ENCODE assay signal across 20 cellular contexts in the genomic region with DNA sequence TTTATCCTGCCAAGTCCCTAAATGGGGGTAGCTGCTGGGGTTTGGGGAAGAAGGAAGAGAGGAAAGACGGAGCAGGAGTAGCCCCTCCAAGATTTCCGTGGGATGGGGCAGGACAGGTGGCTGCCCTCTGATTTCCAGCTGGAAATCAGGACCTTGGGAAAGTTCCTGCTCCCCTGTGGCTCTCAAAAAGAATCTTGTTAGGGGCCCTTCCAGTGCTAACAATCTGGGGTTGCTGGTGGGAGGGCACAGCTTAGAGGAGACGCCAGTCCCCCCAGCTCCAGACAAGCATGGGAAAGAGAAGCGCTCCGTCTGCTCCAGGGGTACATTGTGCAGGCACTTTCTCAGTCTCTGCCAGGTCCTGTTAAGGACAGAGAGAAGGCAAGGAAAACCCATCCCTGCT. TPM values are rescaled to one million over a fixed set of nuclear protein-coding genes. Genes with fewer than 3 reads are reported as not detected.
DNase-seq lines count a peak whose midpoint lies in the region; ATAC-seq and TF ChIP-seq lines count a peak whose summit lies in the region.
"Had no signal": no experiment of that assay in that cellular context is flagged by ENCODE, and none has a peak within 500 bp of the region (broad histone marks: within the 10 kb centered on the region; RNA-seq: fewer than 3 reads in every experiment).

No MANE protein-coding gene starts in this region.

- no peak overlapping the region for H3K27ac ChIP-seq in BLaER1
- H3K27ac ChIP-seq: suprapubic skin had no signal

- H3K27me3 ChIP-seq in BLaER1 = peaks cover 64% of the 10 kb centered on the region
- H3K27me3 ChIP-seq: sigmoid colon, suprapubic skin had no signal

- no peak for ATAC-seq in GM19351 (IDR thresholded peaks at IDR 0.05; ENCODE audit: unreplicated experiment)
- ATAC-seq: effector memory CD8-positive, alpha-beta T cell; HepG2 had no signal

- TF ChIP-seq CTCF in HFFc6 (IDR thresholded peaks at IDR 0.05) = no peak
- no peak for TF ChIP-seq CTCF in nephron progenitor cell (IDR thresholded peaks at IDR 0.05)

- H4K20me1 ChIP-seq in BLaER1 = peaks cover 21% of the 10 kb centered on the region

- H3K9me3 Mint-ChIP-seq in HFFc6 (no peaks in the 10 kb centered on the region), nephron progenitor cell (no peaks in the 10 kb centered on the region)
- H3K9me3 Mint-ChIP-seq in dendritic cell treated with granulocyte-macrophage colony-stimulating factor and Interleukin-4, amounts not matched to agents 40 ng/mL and 50 ng/mL, for 4 days = no peaks in the 10 kb centered on the region
- H3K9me3 Mint-ChIP-seq in activated T-cell treated with anti-CD3 and anti-CD28 coated beads, Interleukin-2, amount 50 U/mL, for 24 hours = no peaks in the 10 kb centered on the region
- H3K9me3 Mint-ChIP-seq: activated naive CD8-positive, alpha-beta T cell treated with anti-CD3 and anti-CD28 coated beads, Interleukin-2, amount 10 ng/mL, durations not matched to agents 7 days and 5 days; activated T-helper 1 cell treated with anti-CD3 and anti-CD28 coated beads, Interleukin-12 subunit alpha, Interleukin-12 subunit beta, Interleukin-2, Interleukin-4 antibody, amounts not matched to agents 30 ng/mL and 10 ng/mL and 1 ng/mL, durations not matched to agents 14 hours and 24 hours and 36 hours; effector memory CD8-positive, alpha-beta T cell had no signal

- DNase-seq in HFFc6 = no peak
- DNase-seq in nephron progenitor cell = no peak
- DNase-seq in DMS153 (lab: John Stamatoyannopoulos, UW) = no peak
- no peak for DNase-seq in activated CD8-positive, alpha-beta memory T cell treated with anti-CD3 and anti-CD28 coated beads, Interleukin-2, amount 50 U/mL, for 4 hours
- no peak for DNase-seq in activated T-cell treated with anti-CD3 and anti-CD28 coated beads, Interleukin-2, amount 50 U/mL, for 24 hours
- DNase-seq: activated naive CD8-positive, alpha-beta T cell treated with anti-CD3 and anti-CD28 coated beads, Interleukin-2, amount 10 ng/mL, durations not matched to agents 7 days and 5 days; CD8-positive, alpha-beta memory T cell; DMS79 treated with DMSO at 0.1 percent for 48 hours; effector memory CD8-positive, alpha-beta T cell; NCI-H1105; sigmoid colon had no signal

- H3K9me3 ChIP-seq in BLaER1 = no peaks in the 10 kb centered on the region
- H3K9me3 ChIP-seq: sigmoid colon, suprapubic skin had no signal

- H3K4me3 Mint-ChIP-seq in HFFc6 (no peak overlapping the region), nephron progenitor cell (peak overlapping the region; percentile 63)
- no peak overlapping the region for H3K4me3 Mint-ChIP-seq in dendritic cell treated with granulocyte-macrophage colony-stimulating factor and Interleukin-4, amounts not matched to agents 40 ng/mL and 50 ng/mL, for 4 days
- no peak overlapping the region for H3K4me3 Mint-ChIP-seq in activated T-cell treated with anti-CD3 and anti-CD28 coated beads, Interleukin-2, amount 50 U/mL, for 24 hours
- H3K4me3 Mint-ChIP-seq: activated naive CD8-positive, alpha-beta T cell treated with anti-CD3 and anti-CD28 coated beads, Interleukin-2, amount 10 ng/mL, durations not matched to agents 7 days and 5 days; activated T-helper 1 cell treated with anti-CD3 and anti-CD28 coated beads, Interleukin-12 subunit alpha, Interleukin-12 subunit beta, Interleukin-2, Interleukin-4 antibody, amounts not matched to agents 30 ng/mL and 10 ng/mL and 1 ng/mL, durations not matched to agents 14 hours and 24 hours and 36 hours had no signal

- H3K36me3 ChIP-seq in BLaER1 = no peaks in the 10 kb centered on the region
- H3K36me3 ChIP-seq: sigmoid colon, suprapubic skin had no signal

- no peak overlapping the region for H3K9ac ChIP-seq in BLaER1

- peak overlapping the region; percentile 43; the same call in 1 of the 2 replicates for H3K27ac Mint-ChIP-seq in HFFc6
- peak overlapping the region; percentile 19 for H3K27ac Mint-ChIP-seq in dendritic cell treated with granulocyte-macrophage colony-stimulating factor and Interleukin-4, amounts not matched to agents 40 ng/mL and 50 ng/mL, for 4 days
- H3K27ac Mint-ChIP-seq in nephron progenitor cell = peak overlapping the region; percentile 51
- no peak overlapping the region for H3K27ac Mint-ChIP-seq in activated T-cell treated with anti-CD3 and anti-CD28 coated beads, Interleukin-2, amount 50 U/mL, for 24 hours
- H3K27ac Mint-ChIP-seq: activated naive CD8-positive, alpha-beta T cell treated with anti-CD3 and anti-CD28 coated beads, Interleukin-2, amount 10 ng/mL, durations not matched to agents 7 days and 5 days; activated T-helper 1 cell treated with anti-CD3 and anti-CD28 coated beads, Interleukin-12 subunit alpha, Interleukin-12 subunit beta, Interleukin-2, Interleukin-4 antibody, amounts not matched to agents 30 ng/mL and 10 ng/mL and 1 ng/mL, durations not matched to agents 14 hours and 24 hours and 36 hours had no signal

- no peaks in the 10 kb centered on the region; the same call in 1 of the 2 replicates for H3K36me3 Mint-ChIP-seq in HFFc6 (ENCODE audit: low read depth)
- H3K36me3 Mint-ChIP-seq in dendritic cell treated with granulocyte-macrophage colony-stimulating factor and Interleukin-4, amounts not matched to agents 40 ng/mL and 50 ng/mL, for 4 days (ENCODE audit: low read depth) = no peaks in the 10 kb centered on the region
- H3K36me3 Mint-ChIP-seq in nephron progenitor cell (ENCODE audit: low read depth) = no peaks in the 10 kb centered on the region
- no peaks in the 10 kb centered on the region for H3K36me3 Mint-ChIP-seq in activated T-cell treated with anti-CD3 and anti-CD28 coated beads, Interleukin-2, amount 50 U/mL, for 24 hours (ENCODE audit: low read depth)
- H3K36me3 Mint-ChIP-seq: activated naive CD8-positive, alpha-beta T cell treated with anti-CD3 and anti-CD28 coated beads, Interleukin-2, amount 10 ng/mL, durations not matched to agents 7 days and 5 days had no signal

- peaks cover 75% of the 10 kb centered on the region for H3K4me1 ChIP-seq in BLaER1

- H3K4me1 Mint-ChIP-seq in HFFc6 (ENCODE audit: low read depth) (peaks cover 69% of the 10 kb centered on the region), nephron progenitor cell (peaks cover 63% of the 10 kb centered on the region)
- H3K4me1 Mint-ChIP-seq in dendritic cell treated with granulocyte-macrophage colony-stimulating factor and Interleukin-4, amounts not matched to agents 40 ng/mL and 50 ng/mL, for 4 days (ENCODE audit: low read depth) = peaks cover 62% of the 10 kb centered on the region
- peaks cover 21% of the 10 kb centered on the region for H3K4me1 Mint-ChIP-seq in activated T-cell treated with anti-CD3 and anti-CD28 coated beads, Interleukin-2, amount 50 U/mL, for 24 hours (ENCODE audit: low read depth)

- no peak overlapping the region for H3K4me3 ChIP-seq in BLaER1
- H3K4me3 ChIP-seq: lung, sigmoid colon, suprapubic skin had no signal

- intact Hi-C loops in dendritic cell treated with granulocyte-macrophage colony-stimulating factor and Interleukin-4, amounts not matched to agents 40 ng/mL and 50 ng/mL, for 4 days (cut with micrococcal nuclease) = no loop called here

- H3K4me2 ChIP-seq in BLaER1 = 0 out of 2 replicates have a peak overlapping the region, but pooled peaks have one; percentile 26

- H3K27me3 Mint-ChIP-seq in HFFc6 (ENCODE audit: insufficient read depth) = peaks cover 5% of the 10 kb centered on the region
- H3K27me3 Mint-ChIP-seq in dendritic cell treated with granulocyte-macrophage colony-stimulating factor and Interleukin-4, amounts not matched to agents 40 ng/mL and 50 ng/mL, for 4 days = peaks cover 22% of the 10 kb centered on the region
- H3K27me3 Mint-ChIP-seq in nephron progenitor cell (ENCODE audit: low read depth, poor library complexity) = peaks cover 3% of the 10 kb centered on the region
- peaks cover 25% of the 10 kb centered on the region for H3K27me3 Mint-ChIP-seq in activated T-cell treated with anti-CD3 and anti-CD28 coated beads, Interleukin-2, amount 50 U/mL, for 24 hours
- H3K27me3 Mint-ChIP-seq: effector memory CD8-positive, alpha-beta T cell had no signal

RNA-seq across cellular contexts. Expression of gene CLCF1, which starts 3.0 kb away (rescaled TPM):
- 10 to 100 TPM in 4 of 6 experiments, 1 to 10 TPM in 2; 8.9 to 12.8 (median 10.5) TPM for total RNA-seq in HFFc6 (2021; fragmentation: NEBNext Ultra II Directional; extraction: Animal tissue kit (Norgen Biotek cat#: 25700))

RNA-seq across cellular contexts. Expression of gene RAD9A, which starts 15.4 kb away (rescaled TPM):
- total RNA-seq in HFFc6 (2021; fragmentation: NEBNext Ultra II Directional; extraction: Animal tissue kit (Norgen Biotek cat#: 25700)) = 10 to 100 TPM in 1 of 6 experiments, 1 to 10 TPM in 5; 7.6 to 10.3 (median 8.8) TPM

RNA-seq across cellular contexts. Expression of gene POLD4, which starts 23.1 kb away (rescaled TPM):
- 10 to 100 TPM; 69.1 to 80.7 (median 70.9) TPM for total RNA-seq in HFFc6 (2021; fragmentation: NEBNext Ultra II Directional; extraction: Animal tissue kit (Norgen Biotek cat#: 25700))

RNA-seq across cellular contexts. Expression of gene PPP1CA, which starts 25.2 kb away (rescaled TPM):
- 100 to 1,000 TPM; 162 to 191 (median 180) TPM for total RNA-seq in HFFc6 (2021; fragmentation: NEBNext Ultra II Directional; extraction: Animal tissue kit (Norgen Biotek cat#: 25700))

RNA-seq across cellular contexts. Expression of gene TBC1D10C, which starts 27.5 kb away (rescaled TPM):
- not detected for total RNA-seq in HFFc6 (2021; fragmentation: NEBNext Ultra II Directional; extraction: Animal tissue kit (Norgen Biotek cat#: 25700))
- total RNA-seq: NCI-H460, osteocyte had no signal
